25 cellular contexts compared by ENCODE assay signal in genomic region chr18:59701272-59701671, GRCh38. TPM values are rescaled to one million over a fixed set of nuclear protein-coding genes. Genes with fewer than 3 reads are reported as not detected.
DNase-seq lines count a peak whose midpoint lies in the region; ATAC-seq and TF ChIP-seq lines count a peak whose summit lies in the region.
"Had no signal": no experiment of that assay in that cellular context is flagged by ENCODE, and none has a peak within 500 bp of the region (broad histone marks: within the 10 kb centered on the region; RNA-seq: fewer than 3 reads in every experiment).

No MANE protein-coding gene starts in this region.

- TF ChIP-seq POLR2A in breast epithelium (IDR thresholded peaks at IDR 0.05): no peak

- ATAC-seq in foreskin keratinocyte (no peak), GM18867 (IDR thresholded peaks at IDR 0.05; ENCODE audit: unreplicated experiment) (no peak), HG02840 (IDR thresholded peaks at IDR 0.05; ENCODE audit: low FRiP score, unreplicated experiment) (no peak)
- no peak for ATAC-seq in activated naive CD8-positive, alpha-beta T cell treated with anti-CD3 and anti-CD28 coated beads, Interleukin-2, amount 50 U/mL, for 24 hours

- intact Hi-C loops in MCF 10A (cut with micrococcal nuclease) (no loop called here), breast epithelium (cut with DNase I; ENCODE audit: low total_unique reads) (no loop called here), left ventricle myocardium inferior (cut with micrococcal nuclease) (no loop called here)

- no peaks in the 10 kb centered on the region for H3K9me3 ChIP-seq in breast epithelium
- H3K9me3 ChIP-seq in muscle layer of duodenum (ENCODE audit: control insufficient read depth in 1 of 2, low read length in 2 of 2): no peaks in the 10 kb centered on the region
- no peaks in the 10 kb centered on the region for H3K9me3 ChIP-seq in left ventricle myocardium inferior (replicated peaks)
- H3K9me3 ChIP-seq: BE2C, Caco-2 had no signal

- TF ChIP-seq CTCF in MCF 10A (IDR thresholded peaks at IDR 0.05; ENCODE audit: unreplicated experiment): no peak
- TF ChIP-seq CTCF in breast epithelium (IDR thresholded peaks at IDR 0.05): no peak
- no peak for TF ChIP-seq CTCF in foreskin keratinocyte (conservative IDR thresholded peaks at IDR 0.05)
- TF ChIP-seq CTCF in left ventricle myocardium inferior (IDR thresholded peaks at IDR 0.05; ENCODE audit: borderline replicate concordance): no peak

- H3K4me3 Mint-ChIP-seq in MCF 10A (ENCODE audit: unreplicated experiment): peak overlapping the region; percentile 53
- H3K4me3 Mint-ChIP-seq in activated naive CD8-positive, alpha-beta T cell treated with anti-CD3 and anti-CD28 coated beads, Interleukin-2, amount 50 U/mL, for 24 hours: no peak overlapping the region
- H3K4me3 Mint-ChIP-seq: CD4-positive, alpha-beta T cell had no signal

- H3K4me1 ChIP-seq in breast epithelium: peaks cover 0 to 6% of the 10 kb centered on the region in 2 donors
- H3K4me1 ChIP-seq in foreskin keratinocyte: peaks cover 42% of the 10 kb centered on the region
- peaks cover 0 to 30% of the 10 kb centered on the region in 2 donors for H3K4me1 ChIP-seq in muscle layer of duodenum (ENCODE audit: control insufficient read depth in 1 of 2, insufficient read depth in 2 of 2, low read length in 2 of 2)
- H3K4me1 ChIP-seq in left ventricle myocardium inferior: peaks cover 16% of the 10 kb centered on the region
- H3K4me1 ChIP-seq: Caco-2 had no signal

- CTCF ChIA-PET in MCF 10A (lab: Yijun Ruan, JAX): interaction anchor here (0.7 to 2.1 kb wide), 7 partner anchors 11 to 122 kb away, joined by 3 to 25 read pairs (median 4); no protein-coding TSS in a partner anchor

- no peaks in the 10 kb centered on the region for H3K9me3 Mint-ChIP-seq in MCF 10A (ENCODE audit: unreplicated experiment)
- no peaks in the 10 kb centered on the region for H3K9me3 Mint-ChIP-seq in activated naive CD8-positive, alpha-beta T cell treated with anti-CD3 and anti-CD28 coated beads, Interleukin-2, amount 50 U/mL, for 24 hours
- H3K9me3 Mint-ChIP-seq: CD4-positive, alpha-beta T cell had no signal

- H3K27me3 ChIP-seq in breast epithelium: peaks cover 0 to 14% of the 10 kb centered on the region in 2 donors
- H3K27me3 ChIP-seq in foreskin keratinocyte: no peaks in the 10 kb centered on the region
- H3K27me3 ChIP-seq in muscle layer of duodenum (ENCODE audit: low read depth, low read length): no peaks in the 10 kb centered on the region
- H3K27me3 ChIP-seq in left ventricle myocardium inferior (ENCODE audit: low read depth): peaks cover 43% of the 10 kb centered on the region

- H3K36me3 ChIP-seq in breast epithelium (no peaks in the 10 kb centered on the region), muscle layer of duodenum (ENCODE audit: control insufficient read depth in 1 of 2, insufficient read depth in 2 of 2, low read length in 2 of 2) (no peaks in the 10 kb centered on the region), left ventricle myocardium inferior (no peaks in the 10 kb centered on the region)
- H3K36me3 ChIP-seq: BE2C had no signal

- DNase-seq in MCF 10A (ENCODE audit: unreplicated experiment): no peak
- DNase-seq in breast epithelium (ENCODE audit: low spot score in 2 of 2): no peak
- no peak for DNase-seq in foreskin keratinocyte
- no peak for DNase-seq in activated naive CD8-positive, alpha-beta T cell treated with anti-CD3 and anti-CD28 coated beads, Interleukin-2, amount 50 U/mL, for 24 hours
- DNase-seq in left ventricle myocardium inferior: no peak
- DNase-seq: Caco-2; CD4-positive, alpha-beta T cell; DMS53; EL; Kasumi-1; MM.1S; NCI-H1092; NCI-H146; NCI-H2081; NCI-H2171 treated with DMSO at 0.1 percent for 48 hours; NCI-H748 treated with DMSO at 0.1 percent for 48 hours; NK-92 treated with Interleukin-12 subunit alpha and Interleukin-12 subunit beta, amount 100 ng/mL, for 24 hours; SHP77 treated with DMSO at 0.1 percent for 48 hours had no signal

- H3K4me3 ChIP-seq in breast epithelium (no peak overlapping the region), muscle layer of duodenum (ENCODE audit: low read depth in 1 of 2, low read length in 2 of 2) (no peak overlapping the region), left ventricle myocardium inferior (no peak overlapping the region)

- H3K36me3 Mint-ChIP-seq in MCF 10A (ENCODE audit: insufficient read depth, unreplicated experiment): no peaks in the 10 kb centered on the region
- H3K36me3 Mint-ChIP-seq in activated naive CD8-positive, alpha-beta T cell treated with anti-CD3 and anti-CD28 coated beads, Interleukin-2, amount 50 U/mL, for 24 hours (ENCODE audit: low read depth): no peaks in the 10 kb centered on the region

- POLR2A ChIA-PET in MCF 10A (lab: Yijun Ruan, JAX): interaction anchor here (0.6 to 2.0 kb wide), 11 partner anchors 12 to 204 kb away, joined by 3 to 6 read pairs (median 3); no protein-coding TSS in a partner anchor

- peaks cover 42% of the 10 kb centered on the region for H3K4me1 Mint-ChIP-seq in MCF 10A (ENCODE audit: insufficient read depth, unreplicated experiment)
- peaks cover 5% of the 10 kb centered on the region for H3K4me1 Mint-ChIP-seq in activated naive CD8-positive, alpha-beta T cell treated with anti-CD3 and anti-CD28 coated beads, Interleukin-2, amount 50 U/mL, for 24 hours

- no peaks in the 10 kb centered on the region for H3K27me3 Mint-ChIP-seq in MCF 10A (ENCODE audit: insufficient read depth, unreplicated experiment)
- peaks cover 23% of the 10 kb centered on the region for H3K27me3 Mint-ChIP-seq in activated naive CD8-positive, alpha-beta T cell treated with anti-CD3 and anti-CD28 coated beads, Interleukin-2, amount 50 U/mL, for 24 hours

- peak overlapping the region; percentile 98 for H3K27ac Mint-ChIP-seq in MCF 10A (ENCODE audit: low read depth, unreplicated experiment)
- H3K27ac Mint-ChIP-seq in activated naive CD8-positive, alpha-beta T cell treated with anti-CD3 and anti-CD28 coated beads, Interleukin-2, amount 50 U/mL, for 24 hours: no peak overlapping the region
- H3K27ac Mint-ChIP-seq: CD4-positive, alpha-beta T cell had no signal

- H3K27ac ChIP-seq in breast epithelium: no peak overlapping the region
- H3K27ac ChIP-seq in foreskin keratinocyte: peak overlapping the region; percentile 98
- peak overlapping the region; percentile 30 for H3K27ac ChIP-seq in muscle layer of duodenum (ENCODE audit: low read length)
- H3K27ac ChIP-seq in left ventricle myocardium inferior (replicated peaks): no peak overlapping the region
- H3K27ac ChIP-seq: 22Rv1 had no signal

- no TSS peak for BruUV-seq in MCF 10A (replicated peaks; lab: Mats Ljungman, UMichigan)

RNA-seq across cellular contexts. Expression of gene CCBE1, which starts 4.0 kb away (rescaled TPM):
- 23.8 and 28.9 TPM in 2 replicates for total RNA-seq in MCF 10A (2022)
- 1 to 10 TPM; 3.5 to 4.9 (median 4.0) TPM for total RNA-seq in breast epithelium
- 24.7 and 39.0 TPM in 2 replicates for total RNA-seq in foreskin keratinocyte
- 17.2 and 31.3 TPM in 2 replicates for polyA plus RNA-seq in foreskin keratinocyte
- total RNA-seq in left ventricle myocardium inferior: 3.2 TPM
- total RNA-seq: CD4-positive, alpha-beta T cell; H4; NCI-H460 had no signal

Comparison
In these comparisons a context has a peak if more than half of its experiments do, and no peak if none do; other contexts are left out.
1. H3K27ac ChIP-seq: peak in foreskin keratinocyte (single experiment) and muscle layer of duodenum (single experiment); none in breast epithelium (0 of 2) and left ventricle myocardium inferior (single experiment).